ENCODE assay signal across 8 cellular contexts in the genomic region with DNA sequence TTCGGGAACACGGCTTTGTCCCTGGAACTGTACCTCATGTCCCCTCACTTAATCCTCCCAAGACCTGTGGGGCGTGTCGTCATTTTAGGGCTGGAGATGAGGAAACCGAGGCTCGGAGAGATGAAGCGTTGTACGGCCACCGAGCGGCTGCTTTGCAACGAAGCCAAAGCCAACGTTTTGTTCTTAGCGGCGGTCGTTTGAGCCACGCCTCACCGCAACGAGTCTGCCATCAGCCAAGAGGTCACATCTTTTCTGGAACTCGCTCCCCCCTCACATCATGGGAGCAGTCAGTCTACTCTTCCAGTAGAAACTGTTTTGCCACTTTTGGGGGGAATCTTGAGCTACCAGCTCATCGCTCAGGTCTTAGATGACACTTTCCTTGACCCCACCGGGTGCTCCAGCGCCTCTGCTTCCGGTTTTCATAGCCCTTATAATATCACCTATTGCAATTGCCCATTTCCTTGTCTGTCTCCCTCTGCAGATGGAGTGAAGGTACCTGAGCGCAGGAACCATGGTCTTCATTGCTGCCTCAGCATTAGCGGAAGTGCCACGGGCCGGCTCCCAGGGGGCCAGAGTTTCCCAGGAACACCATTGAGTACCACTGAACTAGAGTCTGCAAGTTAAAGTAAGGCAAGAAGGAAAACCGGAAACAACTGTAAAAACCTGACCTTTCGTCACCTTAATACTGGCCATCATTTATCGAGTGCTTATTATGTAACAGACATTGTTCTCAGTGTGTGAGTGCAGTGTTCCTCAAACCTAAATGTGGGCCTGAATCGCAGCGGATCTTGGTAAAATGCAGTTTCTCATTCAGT. TPM values are rescaled to one million over a fixed set of nuclear protein-coding genes. Genes with fewer than 3 reads are reported as not detected.
DNase-seq lines count a peak whose midpoint lies in the region; FAIRE-seq and TF ChIP-seq lines count a peak whose summit lies in the region.

No MANE protein-coding gene starts in this region.

- H3K27me3 ChIP-seq in HUES6 (ENCODE audit: control insufficient read depth, insufficient read depth, low read length) (no peaks in the 10 kb centered on the region), adrenal gland (no peaks in the 10 kb centered on the region), keratinocyte (ENCODE audit: control insufficient read depth, extremely low read depth, insufficient read depth, low read length) (no peaks in the 10 kb centered on the region), testis (no peaks in the 10 kb centered on the region), BE2C (no peaks in the 10 kb centered on the region)

- peak overlapping the region; percentile 80 for H3K4me3 ChIP-seq in HUES6 (ENCODE audit: low read depth, low read length)
- H3K4me3 ChIP-seq in adrenal gland, result peak overlapping the region in 2 of 4 donors; percentile 36 to 77
- H3K4me3 ChIP-seq in keratinocyte (ENCODE audit: control insufficient read depth in 2 of 3, extremely low read depth in 1 of 3, insufficient read depth in 2 of 3, low read depth in 1 of 3, low read length in 3 of 3), result peak overlapping the region in 1 of 3 experiments; percentile 49
- H3K4me3 ChIP-seq in testis, result peak overlapping the region; percentile 58 to 70
- H3K4me3 ChIP-seq in BE2C (ENCODE audit: low read depth, low read length), result no peak overlapping the region

- intact Hi-C loops in adrenal gland (cut with DNase I), result loop anchor here in 1 of 2 donors (10.0 kb wide), 1 partner anchor 69 kb away; no protein-coding TSS in a partner anchor
- intact Hi-C loops in testis (cut with DNase I; ENCODE audit: low total_unique reads), result loop anchor here (10.0 kb wide), 2 partner anchors 69 to 111 kb away; a partner anchor contains a TSS

- H3K4me2 ChIP-seq in keratinocyte (ENCODE audit: control insufficient read depth, extremely low read depth, insufficient read depth, low read depth, low read length), result peak overlapping the region; percentile 66

- H3K9ac ChIP-seq in HUES6 (ENCODE audit: low read length), result peak overlapping the region; percentile 92
- peak overlapping the region; percentile 72 for H3K9ac ChIP-seq in keratinocyte (ENCODE audit: control insufficient read depth, extremely low read depth, insufficient read depth, low read length)

- 57 to 64% (median 61%) methylated on average over 28 to 32 of the region's 32 CpGs for WGBS in adrenal gland, 4 donors
- 38 to 56% methylated on average over 28 to 32 of the region's 32 CpGs for WGBS in testis, 2 donors

- DNase-seq in adrenal gland, result peak in 1 of 7 donors; percentile 24
- no peak for DNase-seq in keratinocyte (ENCODE audit: low read depth, low spot score)
- peak; percentile 29 for DNase-seq in testis
- DNase-seq in BE2C, result no peak
- DNase-seq in NCI-H1105 treated with DMSO at 0.1 percent for 48 hours (lab: John Stamatoyannopoulos, UW), result no peak
- no peak for DNase-seq in activated CD4-positive, CD25-positive, alpha-beta regulatory T cell (lab: John Stamatoyannopoulos, UW)

- TF ChIP-seq CTCF in adrenal gland (IDR thresholded peaks at IDR 0.05) (no peak), keratinocyte (optimal IDR thresholded peaks at IDR 0.05 in 1 of 3, IDR thresholded peaks at IDR 0.05 in 1 of 3, conservative IDR thresholded peaks at IDR 0.05 in 1 of 3; ENCODE audit: extremely low read depth in 1 of 3, insufficient read depth in 2 of 3, low read length in 3 of 3) (no peak), testis (IDR thresholded peaks at IDR 0.05) (no peak), BE2C (IDR thresholded peaks at IDR 0.05; ENCODE audit: low read depth, low read length) (no peak)

- no peaks in the 10 kb centered on the region for H3K9me1 ChIP-seq in keratinocyte (ENCODE audit: control insufficient read depth, extremely low read depth, insufficient read depth, low read length)

- TF ChIP-seq POLR2A in GM10847 (IDR thresholded peaks at IDR 0.05; ENCODE audit: extremely low read depth, insufficient read length) (peak; percentile 10), adrenal gland (IDR thresholded peaks at IDR 0.05) (no peak), testis (IDR thresholded peaks at IDR 0.05) (no peak)

- dilution Hi-C loops in keratinocyte (cut with MboI; ENCODE audit: extremely low pct_ligation_motif_present, low sequenced_read_pairs), result no loop called here

- H3K27ac ChIP-seq in HUES6 (ENCODE audit: low read depth, low read length), result peak overlapping the region; percentile 95; the same call in 1 of the 2 replicates
- peak overlapping the region; percentile 90 to 99 (median 94) for H3K27ac ChIP-seq in adrenal gland
- peak overlapping the region; percentile 42 for H3K27ac ChIP-seq in keratinocyte (ENCODE audit: control insufficient read depth, insufficient read depth, low read length)
- H3K27ac ChIP-seq in testis, result peak overlapping the region; percentile 94 to 97

- FAIRE-seq in keratinocyte (lab: Jason Lieb, UNC), result no peak

- H3K79me2 ChIP-seq in keratinocyte (ENCODE audit: control insufficient read depth, insufficient read depth, low read length), result no peaks in the 10 kb centered on the region

- H3K36me3 ChIP-seq in HUES6 (ENCODE audit: control insufficient read depth, insufficient read depth, low read length), result no peaks in the 10 kb centered on the region
- H3K36me3 ChIP-seq in adrenal gland (replicated peaks in 1 of 2), result no peaks in the 10 kb centered on the region
- H3K36me3 ChIP-seq in keratinocyte (ENCODE audit: control insufficient read depth in 2 of 2, extremely low read depth in 1 of 2, insufficient read depth in 2 of 2, low read length in 2 of 2), result no peaks in the 10 kb centered on the region
- no peaks in the 10 kb centered on the region for H3K36me3 ChIP-seq in testis (ENCODE audit: low read depth, missing control alignments)
- no peaks in the 10 kb centered on the region for H3K36me3 ChIP-seq in BE2C

- H3K9me3 ChIP-seq in HUES6 (ENCODE audit: control insufficient read depth, insufficient read depth, low read depth, low read length) (no peaks in the 10 kb centered on the region), adrenal gland (replicated peaks in 1 of 3) (no peaks in the 10 kb centered on the region), keratinocyte (ENCODE audit: control insufficient read depth, low read depth, low read length) (no peaks in the 10 kb centered on the region), testis (no peaks in the 10 kb centered on the region), BE2C (no peaks in the 10 kb centered on the region)

- H2AFZ ChIP-seq in keratinocyte (ENCODE audit: control insufficient read depth, low read length), result peak overlapping the region; percentile 76

- peaks cover 20% of the 10 kb centered on the region for H3K4me1 ChIP-seq in HUES6 (ENCODE audit: control insufficient read depth, insufficient read depth, low read length)
- peaks cover 34 to 42% of the 10 kb centered on the region in 2 donors for H3K4me1 ChIP-seq in adrenal gland (replicated peaks in 1 of 2)
- H3K4me1 ChIP-seq in keratinocyte (ENCODE audit: control insufficient read depth, extremely low read depth, insufficient read depth, low read length), result peaks cover 22% of the 10 kb centered on the region
- peaks cover 30% of the 10 kb centered on the region for H3K4me1 ChIP-seq in testis
- H3K4me1 ChIP-seq in BE2C, result peaks cover 11% of the 10 kb centered on the region

- no peaks in the 10 kb centered on the region for H4K20me1 ChIP-seq in keratinocyte (ENCODE audit: control insufficient read depth, extremely low read depth, insufficient read depth, low read length)

RNA-seq across cellular contexts. Expression of a gene that starts 19.6 kb away (rescaled TPM):
- total RNA-seq in adrenal gland (1 to 10 TPM; 1.1 to 9.1 (median 2.2) TPM), testis (10 to 100 TPM in 1 of 2 donors, 1 to 10 TPM in 1; 9.2 to 17.3 TPM)
- polyA plus RNA-seq in adrenal gland (1 to 10 TPM; 1.8 to 2.5 (median 2.0) TPM), keratinocyte (0.53 to 0.94 TPM (median 0.58 TPM) in 3 replicates), testis (ENCODE audit: insufficient read depth, low read depth, low replicate concordance) (11.2 TPM)
- polyA plus RNA-seq in keratinocyte (2011; ENCODE audit: low read depth), result 0.42 TPM
- polyA plus RNA-seq in keratinocyte (2011; cell fraction: cytosol; rRNA removed), result 0.90 and 1.4 TPM in 2 replicates
- 0.28 and 0.69 TPM in 2 replicates for polyA plus RNA-seq in keratinocyte (2011; cell fraction: nucleus; rRNA removed)
- polyA plus RNA-seq in keratinocyte (2012; ENCODE audit: low replicate concordance), result 0.84 and 2.0 TPM in 2 replicates
- polyA minus RNA-seq in keratinocyte, result 0.61 to 2.1 TPM in 2 of 3 replicates, not detected in the other
- not detected for polyA minus RNA-seq in keratinocyte (2011; cell fraction: cytosol; rRNA and poly(A)+ RNA removed)
- not detected in 2 replicates for polyA minus RNA-seq in keratinocyte (2011; cell fraction: nucleus; rRNA and poly(A)+ RNA removed)
- polyA plus RNA-seq in BE2C (2012; ENCODE audit: insufficient read depth, insufficient read length, low read depth), result 3.1 TPM

Comparison
In these comparisons a context has a peak if more than half of its experiments do, and no peak if none do; other contexts are left out.
1. H3K27ac ChIP-seq: peak in every context shown above with its lines; median percentile 96 in testis; 95 in HUES6; 94 in adrenal gland; 42 in keratinocyte.